Comparison of ENCODE assay signal across 1 cellular context in the genomic region with DNA sequence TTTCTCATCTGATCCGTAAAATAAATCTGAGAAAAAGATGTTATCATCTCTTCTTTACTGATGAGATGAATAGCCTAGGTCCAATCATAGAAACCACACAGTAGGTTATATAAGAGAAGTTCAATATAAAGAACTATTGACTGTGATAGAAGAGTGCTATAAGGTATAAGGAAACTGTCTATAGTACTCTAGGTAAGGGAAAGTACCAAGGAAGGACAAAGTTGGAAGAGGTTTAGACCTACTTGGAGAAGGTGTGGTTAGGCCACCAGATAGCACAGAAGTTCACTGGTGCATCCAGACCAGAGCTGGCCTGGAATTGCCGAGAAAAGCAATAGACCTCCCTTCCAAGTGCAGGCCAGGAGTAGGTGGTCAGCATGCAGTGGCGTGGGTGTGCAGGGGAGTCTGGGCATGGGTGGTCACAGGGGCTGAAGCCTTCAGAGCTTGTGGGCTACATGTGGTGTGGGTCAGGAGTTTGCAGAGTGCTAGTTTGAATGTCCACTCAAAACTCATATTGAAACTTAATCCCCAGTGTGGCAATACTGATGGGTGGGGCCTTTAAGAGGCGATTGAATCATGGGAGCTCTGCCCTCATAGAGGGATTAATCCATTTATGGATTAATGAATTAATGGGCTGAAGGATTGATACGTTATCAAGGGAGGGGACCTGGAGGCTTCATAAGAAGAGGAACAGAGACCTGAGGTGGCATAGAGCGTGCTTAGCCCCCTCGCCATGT.
TF ChIP-seq lines count a peak whose summit lies in the region.

No MANE protein-coding gene starts in this region.

TF ChIP-seq in H1, 55 proteins besides CTCF, POLR2A, EP300 and RAD21:
- no peak for TF ChIP-seq CREB1 (IDR thresholded peaks at IDR 0.05)
- no peak for TF ChIP-seq FOSL1 (IDR thresholded peaks at IDR 0.05; ENCODE audit: insufficient read depth, low read depth, low read length)
